ENCODE assay signal across 11 cellular contexts in the genomic region with DNA sequence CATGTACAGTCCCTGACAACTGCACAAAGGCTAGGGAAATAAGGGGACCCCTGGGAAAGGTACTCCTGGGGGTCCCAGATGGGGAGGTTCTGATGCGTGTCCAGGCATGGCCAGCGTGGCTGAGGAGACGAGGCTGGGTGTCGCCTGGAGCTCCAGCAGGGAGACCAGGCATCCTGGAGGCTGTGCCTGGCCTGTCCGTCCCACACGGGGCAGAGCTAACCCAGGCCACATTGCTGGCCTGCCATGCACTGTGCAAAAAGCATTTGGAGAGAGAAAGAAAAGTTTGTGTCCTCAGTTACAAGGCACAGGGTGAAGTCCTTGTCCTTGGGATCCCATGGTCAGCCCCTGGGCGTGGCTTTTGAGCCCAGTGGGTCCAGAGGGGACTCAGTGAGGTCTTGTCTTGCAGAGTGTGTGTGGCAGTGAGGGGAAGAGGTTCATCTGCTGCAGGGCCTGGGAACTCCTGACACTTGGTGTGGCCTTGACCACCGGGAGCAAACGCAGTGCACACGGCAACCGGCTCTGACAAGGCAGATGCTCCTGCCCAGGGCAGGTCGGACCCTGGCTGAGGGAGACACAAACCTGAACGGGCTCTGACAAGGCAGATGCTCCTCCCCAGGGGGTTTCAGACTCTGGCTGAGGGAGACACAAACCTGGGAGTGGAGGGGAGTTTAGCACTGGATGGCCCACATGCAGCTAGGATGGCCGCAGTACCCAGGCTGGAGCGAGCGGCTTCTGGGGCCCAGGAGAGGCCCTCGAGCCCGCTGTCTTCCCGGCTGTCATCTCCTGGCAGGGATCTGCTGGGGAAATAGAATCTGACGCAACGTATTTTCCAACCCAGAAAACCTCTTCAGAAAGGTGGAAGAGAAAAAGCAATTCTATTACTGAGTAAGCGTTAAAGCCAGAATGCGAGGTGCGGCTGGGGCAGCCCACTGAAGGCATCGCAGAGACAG. TPM values are rescaled to one million over a fixed set of nuclear protein-coding genes. Genes with fewer than 3 reads are reported as not detected.
DNase-seq lines count a peak whose midpoint lies in the region; FAIRE-seq and TF ChIP-seq lines count a peak whose summit lies in the region.
"Had no signal": no experiment of that assay in that cellular context is flagged by ENCODE, and none has a peak within 500 bp of the region (broad histone marks: within the 10 kb centered on the region; RNA-seq: fewer than 3 reads in every experiment).

No MANE protein-coding gene starts in this region.

- H3K9ac ChIP-seq in HUES6 (ENCODE audit: low read length) = peak overlapping the region; percentile 25
- peak overlapping the region; percentile 90 for H3K9ac ChIP-seq in astrocyte (ENCODE audit: low read length)
- no peak overlapping the region for H3K9ac ChIP-seq in kidney (ENCODE audit: low read length in 2 of 2)
- H3K9ac ChIP-seq in subcutaneous abdominal adipose tissue (ENCODE audit: low read length in 5 of 5) = peak overlapping the region in 3 of 5 donors; percentile 26 to 62 (median 48)

- peak overlapping the region; percentile 9 for H3K4me3 Mint-ChIP-seq in astrocyte (ENCODE audit: unreplicated experiment)
- H3K4me3 Mint-ChIP-seq: activated CD4-positive, alpha-beta T cell treated with anti-CD3 and anti-CD28 coated beads, Interleukin-2, amount 10 ng/mL, durations not matched to agents 7 days and 5 days; central memory CD8-positive, alpha-beta T cell; T-helper 1 cell treated with Interleukin-12 subunit alpha and Interleukin-12 subunit beta and Interleukin-4 antibody, amounts not matched to agents 30 μg/mL and 1 μg/mL, for 36 hours had no signal

- peak overlapping the region; percentile 67 for H3K4me2 ChIP-seq in astrocyte (ENCODE audit: low read length)

- H2AFZ ChIP-seq in astrocyte (ENCODE audit: low read depth, low read length) = peak overlapping the region; percentile 35

- H3K27ac ChIP-seq in HUES6 (ENCODE audit: low read depth, low read length) (no peak overlapping the region; the same call in 1 of the 2 replicates), astrocyte (ENCODE audit: low read depth, low read length) (peak overlapping the region; percentile 85), kidney (ENCODE audit: low read depth in 2 of 2, low read length in 2 of 2) (peak overlapping the region in 1 of 2 donors; percentile 32), subcutaneous abdominal adipose tissue (ENCODE audit: low read depth, low read length) (peak overlapping the region; percentile 81)
- no peak overlapping the region for H3K27ac ChIP-seq in effector memory CD4-positive, alpha-beta T cell (ENCODE audit: insufficient read depth, low read length, poor library complexity, severe bottlenecking)

- H3K27me3 ChIP-seq in HUES6 (ENCODE audit: control insufficient read depth, insufficient read depth, low read length) = no peaks in the 10 kb centered on the region
- no peaks in the 10 kb centered on the region for H3K27me3 ChIP-seq in astrocyte (ENCODE audit: insufficient read depth, low read length)
- no peaks in the 10 kb centered on the region for H3K27me3 ChIP-seq in subcutaneous abdominal adipose tissue (ENCODE audit: control insufficient read depth in 5 of 5, insufficient read depth in 4 of 5, low read length in 5 of 5)
- no peaks in the 10 kb centered on the region for H3K27me3 ChIP-seq in effector memory CD4-positive, alpha-beta T cell (replicated peaks; ENCODE audit: control insufficient read depth, insufficient read depth, low read length, poor library complexity, severe bottlenecking)

- H3K27ac Mint-ChIP-seq in astrocyte (ENCODE audit: unreplicated experiment) = peak overlapping the region; percentile 79
- H3K27ac Mint-ChIP-seq: activated CD4-positive, alpha-beta T cell treated with anti-CD3 and anti-CD28 coated beads, Interleukin-2, amount 10 ng/mL, durations not matched to agents 7 days and 5 days; T-helper 1 cell treated with Interleukin-12 subunit alpha and Interleukin-12 subunit beta and Interleukin-4 antibody, amounts not matched to agents 30 μg/mL and 1 μg/mL, for 36 hours had no signal

- H3K4me3 ChIP-seq in HUES6 (ENCODE audit: low read depth, low read length) (no peak overlapping the region), astrocyte (ENCODE audit: insufficient read depth, low read depth, low read length) (no peak overlapping the region), kidney (ENCODE audit: low read length in 2 of 2) (no peak overlapping the region), subcutaneous abdominal adipose tissue (ENCODE audit: low read depth in 1 of 5, low read length in 5 of 5) (no peak overlapping the region)
- H3K4me3 ChIP-seq in effector memory CD4-positive, alpha-beta T cell (ENCODE audit: insufficient read depth, low read depth, low read length, poor library complexity, severe bottlenecking) = no peak overlapping the region

- TF ChIP-seq CTCF in astrocyte (IDR thresholded peaks at IDR 0.05; ENCODE audit: insufficient read depth, low read depth, low read length) (no peak), kidney (IDR thresholded peaks at IDR 0.05; ENCODE audit: borderline replicate concordance, extremely low read depth, insufficient read depth) (no peak)

- peaks cover 37% of the 10 kb centered on the region for H3K4me1 Mint-ChIP-seq in astrocyte (ENCODE audit: low read depth, unreplicated experiment)

- DNase-seq in astrocyte (ENCODE audit: low read depth) (no peak), kidney (peak; percentile 70), NCI-H2029 (lab: John Stamatoyannopoulos, UW) (no peak), NCI-H2107 (lab: John Stamatoyannopoulos, UW) (no peak)
- DNase-seq in effector memory CD4-positive, alpha-beta T cell = no peak
- DNase-seq: activated CD4-positive, alpha-beta T cell treated with anti-CD3 and anti-CD28 coated beads, Interleukin-2, amount 10 ng/mL, durations not matched to agents 7 days and 5 days had no signal

- intact Hi-C loops in kidney (cut with DNase I) = no loop called here

- no peaks in the 10 kb centered on the region for H3K79me2 ChIP-seq in astrocyte (ENCODE audit: insufficient read depth, low read length)

- FAIRE-seq in astrocyte (lab: Jason Lieb, UNC) (no peak), kidney (lab: Jason Lieb, UNC) (no peak)
- FAIRE-seq: D721Med had no signal

- H3K4me1 ChIP-seq in HUES6 (ENCODE audit: control insufficient read depth, insufficient read depth, low read length) (peaks cover 48% of the 10 kb centered on the region; the same call in 1 of the 2 replicates), astrocyte (ENCODE audit: insufficient read depth, low read length) (peaks cover 36% of the 10 kb centered on the region), kidney (ENCODE audit: control insufficient read depth in 1 of 2, insufficient read depth in 1 of 2, low read depth in 1 of 2, low read length in 2 of 2) (peaks cover 9 to 11% of the 10 kb centered on the region in 2 donors), subcutaneous abdominal adipose tissue (ENCODE audit: control insufficient read depth in 5 of 5, insufficient read depth in 5 of 5, low read length in 5 of 5) (peaks cover 26 to 58% (median 48%) of the 10 kb centered on the region in 5 donors)
- no peaks in the 10 kb centered on the region for H3K4me1 ChIP-seq in effector memory CD4-positive, alpha-beta T cell (ENCODE audit: control insufficient read depth, insufficient read depth, low read length, poor library complexity, severe bottlenecking)

- no peaks in the 10 kb centered on the region for H3K36me3 Mint-ChIP-seq in astrocyte (ENCODE audit: low read depth, unreplicated experiment)

- H3K27me3 Mint-ChIP-seq in astrocyte (ENCODE audit: low read depth, unreplicated experiment) = no peaks in the 10 kb centered on the region

- H3K9me3 Mint-ChIP-seq in astrocyte (ENCODE audit: unreplicated experiment) = peaks cover 4% of the 10 kb centered on the region
- H3K9me3 Mint-ChIP-seq: activated CD4-positive, alpha-beta T cell treated with anti-CD3 and anti-CD28 coated beads, Interleukin-2, amount 10 ng/mL, durations not matched to agents 7 days and 5 days; central memory CD8-positive, alpha-beta T cell; T-helper 1 cell treated with Interleukin-12 subunit alpha and Interleukin-12 subunit beta and Interleukin-4 antibody, amounts not matched to agents 30 μg/mL and 1 μg/mL, for 36 hours had no signal

- H3K9me3 ChIP-seq in HUES6 (ENCODE audit: control insufficient read depth, insufficient read depth, low read depth, low read length) (peaks cover 4% of the 10 kb centered on the region), astrocyte (ENCODE audit: insufficient read depth, low read depth, low read length) (no peaks in the 10 kb centered on the region), kidney (ENCODE audit: control insufficient read depth in 1 of 2, low read length in 2 of 2) (no peaks in the 10 kb centered on the region), subcutaneous abdominal adipose tissue (ENCODE audit: control insufficient read depth in 5 of 5, low read length in 5 of 5) (no peaks in the 10 kb centered on the region)
- H3K9me3 ChIP-seq in effector memory CD4-positive, alpha-beta T cell (ENCODE audit: control insufficient read depth, low read length) = no peaks in the 10 kb centered on the region

- H3K36me3 ChIP-seq in HUES6 (ENCODE audit: control insufficient read depth, insufficient read depth, low read length) (no peaks in the 10 kb centered on the region), astrocyte (ENCODE audit: insufficient read depth, low read length) (no peaks in the 10 kb centered on the region), kidney (ENCODE audit: control insufficient read depth in 1 of 2, insufficient read depth in 2 of 2, low read length in 2 of 2) (no peaks in the 10 kb centered on the region), subcutaneous abdominal adipose tissue (ENCODE audit: control insufficient read depth in 5 of 5, insufficient read depth in 5 of 5, low read length in 5 of 5) (no peaks in the 10 kb centered on the region)
- H3K36me3 ChIP-seq in effector memory CD4-positive, alpha-beta T cell (ENCODE audit: control insufficient read depth, insufficient read depth, low read length) = no peaks in the 10 kb centered on the region

- no peaks in the 10 kb centered on the region for H4K20me1 ChIP-seq in astrocyte (ENCODE audit: insufficient read depth, low read length)

RNA-seq across cellular contexts. Expression of gene COL18A1, which starts 37.3 kb away (rescaled TPM):
- total RNA-seq in astrocyte = 616 and 692 TPM in 2 replicates
- total RNA-seq in kidney = 316 TPM
- polyA plus RNA-seq in kidney (ENCODE audit: insufficient read depth, low read depth, low replicate concordance) = 150 TPM

Comparison
In these comparisons a context has a peak if more than half of its experiments do, and no peak if none do; other contexts are left out.
1. H3K27ac ChIP-seq: peak in astrocyte (single experiment) and subcutaneous abdominal adipose tissue (single experiment); none in HUES6 (single experiment) and effector memory CD4-positive, alpha-beta T cell (single experiment).
2. H3K9ac ChIP-seq: peak in HUES6 (single experiment), astrocyte (single experiment) and subcutaneous abdominal adipose tissue (3 of 5); none in kidney (0 of 2).